Comparison of ENCODE assay signal across 8 cellular contexts in the genomic region with DNA sequence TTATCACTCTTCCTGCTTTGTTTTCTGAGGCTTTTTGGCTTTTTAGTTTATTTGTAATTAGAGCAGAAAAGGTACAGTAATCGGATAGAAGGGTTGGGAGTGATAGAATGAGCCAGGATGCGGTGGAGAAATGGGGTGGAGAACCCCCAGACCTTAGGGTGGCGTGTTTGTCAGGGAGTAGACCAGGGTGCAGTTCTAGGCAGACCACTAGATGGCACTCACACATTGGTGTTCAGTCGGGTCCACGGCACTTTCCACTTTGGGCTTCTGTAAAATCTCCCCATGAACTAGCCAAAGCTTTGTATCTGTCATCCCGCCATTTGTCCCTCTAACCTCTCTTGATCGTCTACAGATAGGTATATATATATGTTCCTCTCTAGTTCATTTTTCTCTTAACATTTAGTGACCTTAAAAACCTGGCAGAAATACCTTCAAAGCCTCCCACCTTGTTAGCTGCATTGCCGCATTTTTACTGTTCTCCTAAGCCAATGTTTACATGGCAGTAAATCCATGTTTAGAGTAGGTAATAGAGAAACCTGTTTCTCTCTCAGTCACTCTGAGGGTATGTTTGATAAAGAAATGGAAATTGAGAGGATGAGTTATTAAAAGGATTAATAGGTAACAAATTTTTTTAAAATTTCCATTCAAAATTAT. TPM values are rescaled to one million over a fixed set of nuclear protein-coding genes. Genes with fewer than 3 reads are reported as not detected.
DNase-seq lines count a peak whose midpoint lies in the region; ATAC-seq, FAIRE-seq and TF ChIP-seq lines count a peak whose summit lies in the region.

No MANE protein-coding gene starts in this region.

- H3K9me3 Mint-ChIP-seq in neural progenitor cell = no peaks in the 10 kb centered on the region

- H3K4me2 ChIP-seq in neural progenitor cell = peak overlapping the region; percentile 81

- peak overlapping the region; percentile 61 for H3K27ac Mint-ChIP-seq in neural progenitor cell

- H3K4me3 ChIP-seq in LNCaP clone FGC (ENCODE audit: low read depth, low read length) (peak overlapping the region; percentile 28; the same call in 1 of the 2 replicates), fibroblast of the aortic adventitia (ENCODE audit: low read depth, low read length) (no peak overlapping the region), neural progenitor cell (peak overlapping the region; percentile 12)

- no peak overlapping the region for H3K9ac ChIP-seq in neural progenitor cell

- H3K79me2 ChIP-seq in neural progenitor cell (ENCODE audit: low read depth) = peaks cover 47% of the 10 kb centered on the region

- peaks cover 3% of the 10 kb centered on the region for H3K27me3 Mint-ChIP-seq in neural progenitor cell (ENCODE audit: insufficient read depth, low read depth)

- DNase-seq in D721Med (ENCODE audit: insufficient read length, low spot score) = peak; percentile 47
- peak; percentile 54 for DNase-seq in LNCaP clone FGC (ENCODE audit: low read depth)
- DNase-seq in RPMI7951 (ENCODE audit: low read depth) = peak; percentile 60
- DNase-seq in activated T-helper 1 cell treated with anti-CD3 and anti-CD28 coated beads, Interleukin-2, amount 50 U/mL, for 16 hours (ENCODE audit: low read depth in 1 of 2, low spot score in 1 of 2) = peak; percentile 66 to 75
- DNase-seq in fibroblast of the aortic adventitia (ENCODE audit: low read depth) = peak; percentile 79
- peak; percentile 89 for DNase-seq in neural progenitor cell (ENCODE audit: low spot score)
- peak in 44 of 49 donors; percentile 1 to 84 (median 50) for DNase-seq in substantia nigra (lab: John Stamatoyannopoulos, UW)

- TF ChIP-seq CTCF in D721Med (IDR thresholded peaks at IDR 0.05; ENCODE audit: insufficient read depth, missing control alignments) (peak; percentile 78), LNCaP clone FGC (IDR thresholded peaks at IDR 0.05; ENCODE audit: control insufficient read depth, extremely low read depth, insufficient read depth) (peak; percentile 88), fibroblast of the aortic adventitia (IDR thresholded peaks at IDR 0.05; ENCODE audit: insufficient read depth, low read length) (peak; percentile 93), neural progenitor cell (IDR thresholded peaks at IDR 0.05) (peak; percentile 93)

- no peaks in the 10 kb centered on the region for H4K20me1 ChIP-seq in neural progenitor cell (ENCODE audit: low read depth)

- H3K27ac ChIP-seq in neural progenitor cell = no peak overlapping the region
- H3K27ac ChIP-seq in substantia nigra (ENCODE audit: low read depth, low read length, poor library complexity, severe bottlenecking) = no peak overlapping the region

- peaks cover 49% of the 10 kb centered on the region for H3K4me1 ChIP-seq in neural progenitor cell

- peak; percentile 54 for ATAC-seq in GM21786 (IDR thresholded peaks at IDR 0.05; ENCODE audit: unreplicated experiment)

- H3K4me1 Mint-ChIP-seq in neural progenitor cell = peaks cover 47% of the 10 kb centered on the region

- FAIRE-seq in D721Med (lab: Jason Lieb, UNC) = peak; percentile 21

- H3K9me3 ChIP-seq in neural progenitor cell (ENCODE audit: low read depth) = no peaks in the 10 kb centered on the region

- no peaks in the 10 kb centered on the region for H3K27me3 ChIP-seq in neural progenitor cell

- no peaks in the 10 kb centered on the region for H3K36me3 ChIP-seq in neural progenitor cell

- H2AFZ ChIP-seq in neural progenitor cell (replicated peaks) = no peak overlapping the region

- peaks cover 53% of the 10 kb centered on the region for H3F3A ChIP-seq in neural progenitor cell (ENCODE audit: low read depth)

- H3K4me3 Mint-ChIP-seq in neural progenitor cell = peak overlapping the region; percentile 88

- H3K36me3 Mint-ChIP-seq in neural progenitor cell = no peaks in the 10 kb centered on the region

RNA-seq across cellular contexts. Expression of a gene that starts 49.7 kb away (rescaled TPM):
- 0.12 and 0.39 TPM in 2 replicates for total RNA-seq in RPMI7951 (2014; rRNA removed; shearing (Covaris generic))
- total RNA-seq in fibroblast of the aortic adventitia (ENCODE audit: low replicate concordance) (1.8 and 2.1 TPM in 2 replicates), neural progenitor cell (ENCODE audit: low replicate concordance) (12.1 and 14.2 TPM in 2 replicates)
